Comparison of ENCODE assay signal across 24 cellular contexts in genomic region chr11:74633406-74634393, GRCh38. TPM values are rescaled to one million over a fixed set of nuclear protein-coding genes. Genes with fewer than 3 reads are reported as not detected.
DNase-seq lines count a peak whose midpoint lies in the region; ATAC-seq and TF ChIP-seq lines count a peak whose summit lies in the region.
"Had no signal": no experiment of that assay in that cellular context is flagged by ENCODE, and none has a peak within 500 bp of the region (broad histone marks: within the 10 kb centered on the region; RNA-seq: fewer than 3 reads in every experiment).

No MANE protein-coding gene starts in this region.

- no peak overlapping the region for H2BK5ac ChIP-seq in mesenchymal stem cell (ENCODE audit: low read depth, low read length, poor library complexity, severe bottlenecking)

- DNase-seq in HCT116 (ENCODE audit: low read depth, low spot score) (no peak), PC-3 (no peak), mesenchymal stem cell (no peak), sigmoid colon (no peak), NCI-H187 (lab: John Stamatoyannopoulos, UW) (no peak)
- DNase-seq in NK-92 treated with Interleukin-12 subunit alpha and Interleukin-12 subunit beta, amount 100 ng/mL, for 24 hours (lab: John Stamatoyannopoulos, UW), result no peak
- DNase-seq: activated B cell treated with CpG ODN at 0.5 μM for 24 hours; activated CD4-positive, alpha-beta T cell treated with anti-CD3 and anti-CD28 coated beads, Interleukin-2, amount 50 U/mL, for 1 hour; activated CD8-positive, alpha-beta memory T cell treated with anti-CD3 and anti-CD28 coated beads, Interleukin-2, amount 10 ng/mL, durations not matched to agents 7 days and 5 days; activated T-cell treated with anti-CD3 and anti-CD28 coated beads, Interleukin-2, amount 50 U/mL, for 48 hours; GF-D8; glutamatergic neuron; islet precursor cell; left ventricle myocardium superior; mucosa of descending colon; NCI-H1105; NCI-H1930; stimulated activated naive CD8-positive, alpha-beta T cell treated with anti-CD3 and anti-CD28 coated beads, Interleukin-15, Interleukin-2, amounts not matched to agents 100 U/mL and 50 U/mL, for 24 hours had no signal

- H3K9me3 ChIP-seq in HCT116 (ENCODE audit: control insufficient read depth in 1 of 2, insufficient read depth in 1 of 2, low read depth in 1 of 2, low read length in 2 of 2) (no peaks in the 10 kb centered on the region), PC-3 (ENCODE audit: low read length) (no peaks in the 10 kb centered on the region), mesenchymal stem cell (ENCODE audit: control insufficient read depth, low read length) (no peaks in the 10 kb centered on the region), sigmoid colon (no peaks in the 10 kb centered on the region)
- H3K9me3 ChIP-seq: BLaER1 treated with 17β-estradiol and CSF1 and Interleukin-3, amounts not matched to agents 10 nM and 100 nM; body of pancreas; mucosa of descending colon; SJCRH30; thoracic aorta had no signal

- no peaks in the 10 kb centered on the region for H3F3A ChIP-seq in PC-3 (ENCODE audit: low read length, unreplicated experiment)

- no peak overlapping the region for H4K91ac ChIP-seq in mesenchymal stem cell (ENCODE audit: low read length)

- no peaks in the 10 kb centered on the region for H3K9me2 ChIP-seq in HCT116 (ENCODE audit: insufficient read depth)
- no peaks in the 10 kb centered on the region for H3K9me2 ChIP-seq in PC-3 (replicated peaks; ENCODE audit: low read length)

- intact Hi-C loops in HCT116 (cut with micrococcal nuclease), result loop anchor here (5.0 kb wide), 1 partner anchor 104 kb away; no protein-coding TSS in a partner anchor
- intact Hi-C loops in PC-3 (cut with micrococcal nuclease), result loop anchor here (1.0 kb wide), 1 partner anchor 93 kb away; no protein-coding TSS in a partner anchor
- intact Hi-C loops in sigmoid colon (cut with DNase I), result loop anchor here (2.0 to 5.0 kb wide), 2 partner anchors 17 to 89 kb away; no protein-coding TSS in a partner anchor

- TF ChIP-seq EP300 in sigmoid colon (IDR thresholded peaks at IDR 0.05), result no peak

- no TSS peak for BruUV-seq in HCT116 (replicated peaks; lab: Mats Ljungman, UMichigan)
- BruUV-seq in PC-3 (replicated peaks; lab: Mats Ljungman, UMichigan), result no TSS peak

- no peak overlapping the region for H3K18ac ChIP-seq in mesenchymal stem cell (ENCODE audit: low read depth in 1 of 2, low read length in 2 of 2)

- TF ChIP-seq POLR2A in HCT116 (IDR thresholded peaks at IDR 0.05; ENCODE audit: borderline replicate concordance, extremely low read depth, insufficient read depth, insufficient read length), result no peak
- TF ChIP-seq POLR2A in sigmoid colon (IDR thresholded peaks at IDR 0.05), result no peak

- no peak overlapping the region for H2BK12ac ChIP-seq in mesenchymal stem cell (ENCODE audit: low read length in 2 of 2)

- H3K27me3 ChIP-seq in HCT116 (ENCODE audit: insufficient read depth, low read length) (no peaks in the 10 kb centered on the region), PC-3 (ENCODE audit: low read length) (no peaks in the 10 kb centered on the region), mesenchymal stem cell (ENCODE audit: control insufficient read depth in 1 of 2, insufficient read depth in 1 of 2, low read length in 2 of 2) (no peaks in the 10 kb centered on the region), sigmoid colon (no peaks in the 10 kb centered on the region)
- H3K27me3 ChIP-seq: BLaER1 treated with 17β-estradiol and CSF1 and Interleukin-3, amounts not matched to agents 10 nM and 100 nM; body of pancreas; SJCRH30 had no signal

- no peak overlapping the region for H3K14ac ChIP-seq in mesenchymal stem cell (ENCODE audit: low read length in 2 of 2)

- H3K4me2 ChIP-seq in HCT116 (ENCODE audit: low read length) (peak overlapping the region; percentile 44), PC-3 (ENCODE audit: low read length) (0 out of 2 replicates have a peak overlapping the region, but pooled peaks have one; percentile 6), mesenchymal stem cell (ENCODE audit: low read length, poor library complexity, severe bottlenecking) (no peak overlapping the region)
- H3K4me2 ChIP-seq: BLaER1 treated with 17β-estradiol and CSF1 and Interleukin-3, amounts not matched to agents 10 nM and 100 nM had no signal

- H3K4ac ChIP-seq in mesenchymal stem cell (ENCODE audit: low read depth in 1 of 2, low read length in 2 of 2), result no peak overlapping the region

- RAD21 ChIA-PET in HCT116 (lab: Charles Lee; ENCODE audit: low non-redundant PET in 1 of 2, low total read pairs in 2 of 2, uncharacterized antibody in 2 of 2, unreplicated experiment in 2 of 2), result no interaction called here

- POLR2A ChIA-PET in HCT116 (lab: Charles Lee) (no interaction called here), PC-3 (lab: Charles Lee; ENCODE audit: unreplicated experiment) (no interaction called here)

- H4K20me1 ChIP-seq in HCT116 (ENCODE audit: insufficient read depth), result 0 out of 2 replicates have a peak, but pooled peaks cover 2% of the 10 kb centered on the region
- H4K20me1 ChIP-seq in PC-3 (ENCODE audit: low read length), result no peaks in the 10 kb centered on the region
- H4K20me1 ChIP-seq: BLaER1 treated with 17β-estradiol and CSF1 and Interleukin-3, amounts not matched to agents 10 nM and 100 nM had no signal

- no peak overlapping the region for H2AK5ac ChIP-seq in mesenchymal stem cell (ENCODE audit: low read length, severe bottlenecking)

- no peak for TF ChIP-seq RAD21 in HCT116 (IDR thresholded peaks at IDR 0.05; ENCODE audit: low read depth)

- 98% methylated on average over 3 of the region's 5 CpGs for WGBS in mesenchymal stem cell
- 90% methylated on average over 5 of the region's 5 CpGs for WGBS in sigmoid colon, 2 donors

- H2BK120ac ChIP-seq in mesenchymal stem cell (ENCODE audit: low read depth, low read length), result no peak overlapping the region

- H2BK15ac ChIP-seq in mesenchymal stem cell (ENCODE audit: low read depth, poor library complexity, severe bottlenecking), result no peak overlapping the region

- no peak overlapping the region for H2AFZ ChIP-seq in HCT116 (ENCODE audit: low read depth, low read length, poor library complexity, severe bottlenecking)
- no peak overlapping the region for H2AFZ ChIP-seq in PC-3 (ENCODE audit: low read length)
- no peak overlapping the region for H2AFZ ChIP-seq in mesenchymal stem cell (ENCODE audit: low read depth, low read length)

- peaks cover 2% of the 10 kb centered on the region for H3K79me1 ChIP-seq in mesenchymal stem cell (replicated peaks; ENCODE audit: low read length, poor library complexity, severe bottlenecking)

- TF ChIP-seq CTCF in HCT116 (IDR thresholded peaks at IDR 0.05 in 2 of 3, conservative IDR thresholded peaks at IDR 0.05 in 1 of 3; ENCODE audit: borderline replicate concordance in 1 of 3, insufficient read depth in 1 of 3, low read depth in 2 of 3, low read length in 2 of 3) (no peak), PC-3 (conservative IDR thresholded peaks at IDR 0.05; ENCODE audit: low read depth, low read length) (no peak), sigmoid colon (IDR thresholded peaks at IDR 0.05) (no peak)

- H4K8ac ChIP-seq in mesenchymal stem cell (ENCODE audit: low read length), result no peak overlapping the region

- H3K4me3 ChIP-seq in HCT116 (replicated peaks in 1 of 2; ENCODE audit: low read depth in 1 of 2, low read length in 2 of 2) (no peak overlapping the region), PC-3 (ENCODE audit: low read length) (no peak overlapping the region), mesenchymal stem cell (ENCODE audit: insufficient read depth in 1 of 2, low read depth in 1 of 2, low read length in 2 of 2) (no peak overlapping the region), sigmoid colon (no peak overlapping the region)
- H3K4me3 ChIP-seq: BLaER1 treated with 17β-estradiol and CSF1 and Interleukin-3, amounts not matched to agents 10 nM and 100 nM; body of pancreas; mucosa of descending colon; SJCRH30; thoracic aorta had no signal

- no peak for ATAC-seq in HCT116
- no peak for ATAC-seq in PC-3
- ATAC-seq in HG02885 (IDR thresholded peaks at IDR 0.05; ENCODE audit: poor library complexity, unreplicated experiment), result no peak
- ATAC-seq: activated CD8-positive, alpha-beta memory T cell treated with anti-CD3 and anti-CD28 coated beads, Interleukin-2, amount 10 ng/mL, durations not matched to agents 7 days and 5 days; stimulated activated naive CD8-positive, alpha-beta T cell treated with anti-CD3 and anti-CD28 coated beads, Interleukin-15, Interleukin-2, amounts not matched to agents 100 U/mL and 50 U/mL, for 24 hours had no signal

- no peak overlapping the region for H3K23ac ChIP-seq in mesenchymal stem cell (ENCODE audit: low read length in 2 of 2)

- CTCF ChIA-PET in HCT116 (lab: Charles Lee), result interaction anchor here (0.8 to 3.5 kb wide), 3 partner anchors 10 to 93 kb away, joined by 4 to 10 read pairs (median 5); no protein-coding TSS in a partner anchor
- CTCF ChIA-PET in PC-3 (lab: Charles Lee), result interaction anchor here (0.6 to 1.3 kb wide), 2 partner anchors 69 to 180 kb away, joined by 3 read pairs; no protein-coding TSS in a partner anchor

- H3K79me2 ChIP-seq in HCT116 (ENCODE audit: insufficient read depth, low read length) (no peaks in the 10 kb centered on the region), PC-3 (ENCODE audit: low read length) (no peaks in the 10 kb centered on the region)

- H3K4me1 ChIP-seq in HCT116 (ENCODE audit: control insufficient read depth in 1 of 2, insufficient read depth in 2 of 2, low read length in 2 of 2) (peaks cover 47 to 64% of the 10 kb centered on the region in 2 experiments), PC-3 (ENCODE audit: insufficient read depth, low read length) (peaks cover 20% of the 10 kb centered on the region), mesenchymal stem cell (ENCODE audit: control insufficient read depth, insufficient read depth, low read depth, low read length) (no peaks in the 10 kb centered on the region), sigmoid colon (peaks cover 0 to 86% (median 53%) of the 10 kb centered on the region in 4 donors)
- H3K4me1 ChIP-seq: body of pancreas, SJCRH30 had no signal

- H3K9ac ChIP-seq in HCT116 (ENCODE audit: low read length) (no peak overlapping the region), PC-3 (ENCODE audit: low read length) (no peak overlapping the region), mesenchymal stem cell (ENCODE audit: low read length) (peak overlapping the region; percentile 4)
- H3K9ac ChIP-seq: BLaER1 treated with 17β-estradiol and CSF1 and Interleukin-3, amounts not matched to agents 10 nM and 100 nM had no signal

- H3K36me3 ChIP-seq in HCT116 (ENCODE audit: control insufficient read depth in 1 of 2, insufficient read depth in 2 of 2, low read length in 2 of 2) (peaks cover 2 to 24% of the 10 kb centered on the region in 2 experiments; a peak in 1 of 4 replicates), PC-3 (ENCODE audit: low read depth, low read length) (peaks cover 50% of the 10 kb centered on the region), mesenchymal stem cell (ENCODE audit: control insufficient read depth in 1 of 2, insufficient read depth in 2 of 2, low read depth in 1 of 2, low read length in 2 of 2) (peaks cover 0 to 9% of the 10 kb centered on the region in 2 experiments), sigmoid colon (peaks cover 0 to 4% (median 0%) of the 10 kb centered on the region in 4 donors)
- H3K36me3 ChIP-seq: thoracic aorta had no signal

- peak overlapping the region; percentile 33; the same call in 1 of the 2 replicates for H3K27ac ChIP-seq in HCT116 (ENCODE audit: low read depth, low read length)
- no peak overlapping the region for H3K27ac ChIP-seq in PC-3 (ENCODE audit: low read length)
- no peak overlapping the region for H3K27ac ChIP-seq in mesenchymal stem cell (ENCODE audit: low read length, poor library complexity, severe bottlenecking)
- H3K27ac ChIP-seq in sigmoid colon, result peak overlapping the region in 3 of 4 donors; percentile 71 to 89 (median 81)
- H3K27ac ChIP-seq: BLaER1 treated with 17β-estradiol and CSF1 and Interleukin-3, amounts not matched to agents 10 nM and 100 nM; body of pancreas; HL-60; SJCRH30; thoracic aorta had no signal

RNA-seq across cellular contexts. Expression of gene POLD3, which starts 41.3 kb away (rescaled TPM):
- total RNA-seq in HCT116 (2021; ENCODE audit: unreplicated experiment) (18.9 TPM), PC-3 (2014; rRNA removed) (25.5 and 28.4 TPM in 2 replicates), sigmoid colon (10 to 100 TPM; 11.2 to 23.0 (median 14.8) TPM)
- polyA plus RNA-seq in HCT116 (2012), result 8.1 and 8.2 TPM in 2 replicates
- 6.4 TPM for polyA plus RNA-seq in mesenchymal stem cell (2013, experiment 1 of 2)
- 6.1 TPM for polyA plus RNA-seq in mesenchymal stem cell (2013, experiment 2 of 2)
- polyA plus RNA-seq in sigmoid colon, result 10 to 100 TPM; 13.2 to 21.4 (median 14.1) TPM

Comparison
In these comparisons a context has a peak if more than half of its experiments do, and no peak if none do; other contexts are left out.
1. H3K27ac ChIP-seq: peak in HCT116 (single experiment) and sigmoid colon (3 of 4); none in PC-3 (single experiment) and mesenchymal stem cell (single experiment).